In genomic region chr9:69391487-69391886, GRCh38 we compare ENCODE assay signal across 28 cellular contexts.
DNase-seq lines count a peak whose midpoint lies in the region; ATAC-seq, FAIRE-seq and TF ChIP-seq lines count a peak whose summit lies in the region.
"Had no signal": no experiment of that assay in that cellular context is flagged by ENCODE, and none has a peak within 500 bp of the region (broad histone marks: within the 10 kb centered on the region; RNA-seq: fewer than 3 reads in every experiment).

No MANE protein-coding gene starts in this region.

- H3K27me3 Mint-ChIP-seq in WTC11 (ENCODE audit: low read depth): no peaks in the 10 kb centered on the region

- H3K4me3 ChIP-seq in BLaER1 (no peak overlapping the region), left ventricle myocardium inferior (peak overlapping the region; percentile 28), psoas muscle (no peak overlapping the region), small intestine (ENCODE audit: low read depth in 1 of 2, low read length in 2 of 2) (no peak overlapping the region)
- H3K4me3 ChIP-seq: A549, SJCRH30 had no signal

- peaks cover 10% of the 10 kb centered on the region for H3K4me1 ChIP-seq in BLaER1
- peaks cover 64% of the 10 kb centered on the region for H3K4me1 ChIP-seq in left ventricle myocardium inferior
- H3K4me1 ChIP-seq in psoas muscle: peaks cover 48% of the 10 kb centered on the region
- H3K4me1 ChIP-seq in small intestine (ENCODE audit: control insufficient read depth in 2 of 2, insufficient read depth in 1 of 2, low read depth in 1 of 2, low read length in 1 of 2): peaks cover 0 to 3% of the 10 kb centered on the region in 2 donors
- H3K4me1 ChIP-seq: A549 had no signal

- H3K27ac ChIP-seq in BLaER1 (no peak overlapping the region), left ventricle myocardium inferior (replicated peaks) (peak overlapping the region; percentile 90), psoas muscle (peak overlapping the region; percentile 76), small intestine (ENCODE audit: low read depth in 1 of 2, low read length in 1 of 2) (no peak overlapping the region)
- H3K27ac ChIP-seq: A549, C4-2B, SJCRH30 had no signal

- no peaks in the 10 kb centered on the region for H4K20me1 ChIP-seq in BLaER1

- CTCF ChIA-PET in GM10248 (lab: Yijun Ruan, JAX): no interaction called here
- CTCF ChIA-PET in WTC11 (lab: Charles Lee): interaction anchor here (2.0 kb wide), 1 partner anchor 168 kb away, joined by 7 read pairs; no protein-coding TSS in a partner anchor

- H3K36me3 ChIP-seq in BLaER1 (no peaks in the 10 kb centered on the region), left ventricle myocardium inferior (peaks cover 24% of the 10 kb centered on the region), psoas muscle (ENCODE audit: insufficient read depth in 1 of 2, low read depth in 1 of 2) (peaks cover 0 to 17% of the 10 kb centered on the region in 2 donors), small intestine (ENCODE audit: control insufficient read depth in 2 of 2, insufficient read depth in 2 of 2, low read length in 2 of 2) (no peaks in the 10 kb centered on the region)
- H3K36me3 ChIP-seq: SJCRH30 had no signal

- H3K9me3 ChIP-seq in BLaER1 (peaks cover 15% of the 10 kb centered on the region), left ventricle myocardium inferior (replicated peaks) (peaks cover 3% of the 10 kb centered on the region), psoas muscle (no peaks in the 10 kb centered on the region), small intestine (ENCODE audit: control insufficient read depth, low read depth) (no peaks in the 10 kb centered on the region)
- H3K9me3 ChIP-seq: A549, SJCRH30 had no signal

- no peaks in the 10 kb centered on the region; the same call in 1 of the 2 replicates for H3K9me3 Mint-ChIP-seq in WTC11
- H3K9me3 Mint-ChIP-seq: CD8-positive, alpha-beta T cell had no signal

- no peak overlapping the region for H3K27ac Mint-ChIP-seq in WTC11
- H3K27ac Mint-ChIP-seq: CD8-positive, alpha-beta T cell had no signal

- H3K4me1 Mint-ChIP-seq in WTC11: 0 out of 2 replicates have a peak, but pooled peaks cover 5% of the 10 kb centered on the region

- no peak for FAIRE-seq in small intestine (lab: Jason Lieb, UNC)
- FAIRE-seq: A549, GM12892, RCC 7860 had no signal

- H3K9ac ChIP-seq in BLaER1: no peak overlapping the region

- 84 to 97% (median 85%) methylated on average over 11 of the region's 11 CpGs for WGBS in psoas muscle, 3 donors
- 94 to 97% (median 97%) methylated on average over 11 of the region's 11 CpGs for WGBS in small intestine, 3 donors

- peak overlapping the region; percentile 53 for H3K4me2 ChIP-seq in BLaER1
- H3K4me2 ChIP-seq: A549 had no signal

- POLR2A ChIA-PET in GM10248 (lab: Yijun Ruan, JAX): no interaction called here
- POLR2A ChIA-PET in WTC11 (lab: Charles Lee): no interaction called here

- peak; percentile 5 for DNase-seq in GM10248 (ENCODE audit: extremely low spot score)
- no peak for DNase-seq in left ventricle myocardium inferior
- no peak for DNase-seq in psoas muscle
- no peak for DNase-seq in WTC11 (ENCODE audit: low spot score)
- no peak for DNase-seq in NCI-H510A (lab: John Stamatoyannopoulos, UW)
- no peak for DNase-seq in small intestine
- DNase-seq in SK-N-DZ (ENCODE audit: low spot score): no peak
- DNase-seq: AML-193; CD8-positive, alpha-beta T cell; DMS 273 treated with DMSO at 0.1 percent for 48 hours; DMS79; GF-D8; H7; Karpas-422; NCI-H1092 treated with DMSO at 0.1 percent for 48 hours; NCI-H1436; NCI-H187; NCI-H2081 treated with DMSO at 0.1 percent for 48 hours; NCI-H2171; NCI-H345; NCI-H524; NCI-H748 treated with DMSO at 0.1 percent for 48 hours had no signal

- intact Hi-C loops in left ventricle myocardium inferior (cut with micrococcal nuclease) (no loop called here), psoas muscle (cut with DNase I) (no loop called here)

- peaks cover 46% of the 10 kb centered on the region for H3K36me3 Mint-ChIP-seq in WTC11
- H3K36me3 Mint-ChIP-seq: CD8-positive, alpha-beta T cell had no signal

- H3K27me3 ChIP-seq in BLaER1 (no peaks in the 10 kb centered on the region), left ventricle myocardium inferior (ENCODE audit: low read depth) (no peaks in the 10 kb centered on the region), psoas muscle (ENCODE audit: insufficient read depth in 3 of 3, low read length in 2 of 3) (no peaks in the 10 kb centered on the region), small intestine (ENCODE audit: control insufficient read depth in 2 of 2, insufficient read depth in 2 of 2, low read length in 2 of 2) (no peaks in the 10 kb centered on the region)
- H3K27me3 ChIP-seq: SJCRH30 had no signal

- TF ChIP-seq CTCF in GM10248 (IDR thresholded peaks at IDR 0.05; ENCODE audit: control extremely low read depth, extremely low read depth, low read depth, missing control alignments): no peak
- no peak for TF ChIP-seq CTCF in left ventricle myocardium inferior (IDR thresholded peaks at IDR 0.05; ENCODE audit: borderline replicate concordance)
- no peak for TF ChIP-seq CTCF in psoas muscle (IDR thresholded peaks at IDR 0.05)
- no peak for TF ChIP-seq CTCF in WTC11 (IDR thresholded peaks at IDR 0.05)

- ATAC-seq in psoas muscle (peak in 1 of 4 donors; percentile 0), WTC11 (no peak)
- ATAC-seq: A549; CD8-positive, alpha-beta T cell had no signal

- H3K4me3 Mint-ChIP-seq in WTC11: no peak overlapping the region
- H3K4me3 Mint-ChIP-seq: CD8-positive, alpha-beta T cell had no signal

TF ChIP-seq in WTC11, 78 proteins besides CTCF, POLR2A, EP300 and RAD21:
- TF ChIP-seq ZNF121 (CRISPR knock-in tag; IDR thresholded peaks at IDR 0.05) (no peak), FOXP1 (CRISPR knock-in tag; IDR thresholded peaks at IDR 0.05; ENCODE audit: borderline replicate concordance) (no peak), ERG (CRISPR knock-in tag; IDR thresholded peaks at IDR 0.05) (no peak)
TF ChIP-seq in WTC11: peak in this region for 0.

Comparison
In these comparisons a context has a peak if more than half of its experiments do, and no peak if none do; other contexts are left out.
1. H3K27ac ChIP-seq: peak in left ventricle myocardium inferior (single experiment) and psoas muscle (single experiment); none in BLaER1 (single experiment) and small intestine (0 of 2).